In genomic region chr20:59006864-59007757, GRCh38 we compare ENCODE assay signal across 9 cellular contexts. TPM values are rescaled to one million over a fixed set of nuclear protein-coding genes. Genes with fewer than 3 reads are reported as not detected.
A peak's percentile ranks its signal among the peaks of the same experiment; 100 is the strongest.
DNase-seq lines count a peak whose midpoint lies in the region; ATAC-seq and TF ChIP-seq lines count a peak whose summit lies in the region.
"Had no signal": no experiment of that assay in that cellular context is flagged by ENCODE, and none has a peak within 500 bp of the region (broad histone marks: within the 10 kb centered on the region; RNA-seq: fewer than 3 reads in every experiment).

Gene CTSZ (minus strand): TSS chr20:59007254. CDS start chr20:59007128, 126 bp downstream.

- H3K4me3 Mint-ChIP-seq in Calu3 (ENCODE audit: low read depth, unreplicated experiment) (peak within 1 kb of the TSS; percentile 78), HFFc6 (peak within 1 kb of the TSS; percentile 87)

- H3K27me3 ChIP-seq in breast epithelium = no peaks in the 10 kb centered on the region

- H3K36me3 ChIP-seq in breast epithelium = no peaks in the 10 kb centered on the region

- TF ChIP-seq POLR2A in breast epithelium (IDR thresholded peaks at IDR 0.05) = no peak

- DNase-seq in Calu3 = peak; percentile 72
- no peak for DNase-seq in HFFc6
- DNase-seq in breast epithelium (ENCODE audit: low spot score in 2 of 2) = peak in 1 of 2 donors; percentile 67
- DNase-seq in iPS-NIHi11 (ENCODE audit: low spot score) = peak; percentile 96
- peak; percentile 48 for DNase-seq in stimulated activated CD4-positive, alpha-beta T cell treated with anti-CD3 and anti-CD28 coated beads, Interleukin-12 subunit alpha, Interleukin-12 subunit beta, amount 100 ng/mL, for 4 hours
- DNase-seq in SK-N-DZ (ENCODE audit: low spot score) = no peak

- CTCF ChIA-PET in Calu3 (lab: Charles Lee) = no interaction called here

- H3K9me3 Mint-ChIP-seq in Calu3 (ENCODE audit: low read depth, unreplicated experiment) = no peaks in the 10 kb centered on the region
- no peaks in the 10 kb centered on the region for H3K9me3 Mint-ChIP-seq in HFFc6

- peak within 1 kb of the TSS; percentile 30 for H3K27ac Mint-ChIP-seq in Calu3 (ENCODE audit: unreplicated experiment)
- H3K27ac Mint-ChIP-seq in HFFc6 = peak within 1 kb of the TSS; percentile 78

- H3K9me3 ChIP-seq in breast epithelium = no peaks in the 10 kb centered on the region

- peaks cover 19 to 28% of the 10 kb centered on the region in 2 donors for H3K4me1 ChIP-seq in breast epithelium

- peak within 1 kb of the TSS; percentile 81 to 86 (median 85) for H3K4me3 ChIP-seq in breast epithelium
- H3K4me3 ChIP-seq: SK-N-MC had no signal

- intact Hi-C loops in Calu3 (cut with micrococcal nuclease; ENCODE audit: unreplicated experiment) (no loop called here), breast epithelium (cut with DNase I; ENCODE audit: low total_unique reads) (no loop called here)
- intact Hi-C loops in T-helper 1 cell treated with Interleukin-12 subunit alpha and Interleukin-12 subunit beta and Interleukin-4 antibody, amounts not matched to agents 30 ng/mL and 1 ng/mL, for 36 hours (cut with micrococcal nuclease) = loop anchor here (1.0 to 10.0 kb wide), 2 partner anchors 25 to 702 kb away; partner anchors contain the start of genes ATP5F1E and RAB22A

- TF ChIP-seq CTCF in Calu3 (IDR thresholded peaks at IDR 0.05; ENCODE audit: unreplicated experiment) (no peak), HFFc6 (IDR thresholded peaks at IDR 0.05) (no peak), breast epithelium (IDR thresholded peaks at IDR 0.05) (no peak)

- ATAC-seq in SK-N-SH treated with all-trans-retinoic acid at 6 μM for 48 hours = no peak

- H3K27me3 Mint-ChIP-seq in Calu3 (ENCODE audit: unreplicated experiment) = no peaks in the 10 kb centered on the region
- no peaks in the 10 kb centered on the region; the same call in 1 of the 2 replicates for H3K27me3 Mint-ChIP-seq in HFFc6 (ENCODE audit: insufficient read depth)

- H3K4me1 Mint-ChIP-seq in Calu3 (ENCODE audit: low read depth, unreplicated experiment) (peaks cover 47% of the 10 kb centered on the region), HFFc6 (ENCODE audit: low read depth) (peaks cover 40% of the 10 kb centered on the region)

- BruUV-seq in Calu3 (replicated peaks; lab: Mats Ljungman, UMichigan) = no TSS peak

- peak within 1 kb of the TSS; percentile 93 for H3K27ac ChIP-seq in breast epithelium
- H3K27ac ChIP-seq: SK-N-MC had no signal

- H3K36me3 Mint-ChIP-seq in Calu3 (ENCODE audit: insufficient read depth, unreplicated experiment) (peaks cover 49% of the 10 kb centered on the region), HFFc6 (ENCODE audit: low read depth) (peaks cover 7% of the 10 kb centered on the region; the same call in 1 of the 2 replicates)

TF ChIP-seq in SK-N-SH treated with all-trans-retinoic acid at 6 μM for 48 hours, 23 proteins besides CTCF, POLR2A, EP300 and RAD21:
- TF ChIP-seq ZC3H10 (CRISPR knock-in tag; IDR thresholded peaks at IDR 0.05) (no peak), TCF4 (CRISPR knock-in tag; IDR thresholded peaks at IDR 0.05; ENCODE audit: borderline replicate concordance) (no peak), ESRRG (CRISPR knock-in tag; IDR thresholded peaks at IDR 0.05) (no peak), ZNF8 (CRISPR knock-in tag; IDR thresholded peaks at IDR 0.05) (no peak), GLIS3 (CRISPR knock-in tag; IDR thresholded peaks at IDR 0.05) (no peak), CSRNP3 (CRISPR knock-in tag; IDR thresholded peaks at IDR 0.05) (no peak), CSDC2 (CRISPR knock-in tag; IDR thresholded peaks at IDR 0.05) (no peak), ZFP30 (CRISPR knock-in tag; IDR thresholded peaks at IDR 0.05) (no peak), PPARA (CRISPR knock-in tag; IDR thresholded peaks at IDR 0.05; ENCODE audit: borderline replicate concordance) (no peak), SNAI2 (CRISPR knock-in tag; IDR thresholded peaks at IDR 0.05) (no peak), ZFP3 (CRISPR knock-in tag; IDR thresholded peaks at IDR 0.05) (no peak), ARNTL (CRISPR knock-in tag; IDR thresholded peaks at IDR 0.05; ENCODE audit: borderline replicate concordance, low read depth) (no peak), ZNF565 (CRISPR knock-in tag; conservative IDR thresholded peaks at IDR 0.05; ENCODE audit: low read depth) (no peak), OSR1 (CRISPR knock-in tag; IDR thresholded peaks at IDR 0.05) (no peak), ISL1 (CRISPR knock-in tag; IDR thresholded peaks at IDR 0.05) (no peak)
- TF ChIP-seq, protein P1, sequence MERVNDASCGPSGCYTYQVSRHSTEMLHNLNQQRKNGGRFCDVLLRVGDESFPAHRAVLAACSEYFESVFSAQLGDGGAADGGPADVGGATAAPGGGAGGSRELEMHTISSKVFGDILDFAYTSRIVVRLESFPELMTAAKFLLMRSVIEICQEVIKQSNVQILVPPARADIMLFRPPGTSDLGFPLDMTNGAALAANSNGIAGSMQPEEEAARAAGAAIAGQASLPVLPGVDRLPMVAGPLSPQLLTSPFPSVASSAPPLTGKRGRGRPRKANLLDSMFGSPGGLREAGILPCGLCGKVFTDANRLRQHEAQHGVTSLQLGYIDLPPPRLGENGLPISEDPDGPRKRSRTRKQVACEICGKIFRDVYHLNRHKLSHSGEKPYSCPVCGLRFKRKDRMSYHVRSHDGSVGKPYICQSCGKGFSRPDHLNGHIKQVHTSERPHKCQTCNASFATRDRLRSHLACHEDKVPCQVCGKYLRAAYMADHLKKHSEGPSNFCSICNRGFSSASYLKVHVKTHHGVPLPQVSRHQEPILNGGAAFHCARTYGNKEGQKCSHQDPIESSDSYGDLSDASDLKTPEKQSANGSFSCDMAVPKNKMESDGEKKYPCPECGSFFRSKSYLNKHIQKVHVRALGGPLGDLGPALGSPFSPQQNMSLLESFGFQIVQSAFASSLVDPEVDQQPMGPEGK (CRISPR knock-in tag; IDR thresholded peaks at IDR 0.05; ENCODE audit: borderline replicate concordance) = no peak

RNA-seq across cellular contexts. Expression of gene CTSZ, which starts in this region (rescaled TPM):
- total RNA-seq in Calu3 (2022) (158 and 183 TPM in 2 replicates), breast epithelium (100 to 1,000 TPM; 135 to 238 (median 181) TPM)
- total RNA-seq in HFFc6 (2021; fragmentation: NEBNext Ultra II Directional; extraction: Animal tissue kit (Norgen Biotek cat#: 25700)) = 100 to 1,000 TPM; 124 to 240 (median 136) TPM
- 49.0 and 50.7 TPM in 2 replicates for total RNA-seq in T-helper 1 cell treated with Interleukin-12 subunit alpha and Interleukin-12 subunit beta and Interleukin-4 antibody, amounts not matched to agents 30 ng/mL and 1 ng/mL, for 36 hours
- polyA plus RNA-seq in SK-N-DZ (2014; cell fraction: cytosol; rRNA removed) = not detected in 2 replicates
- polyA plus RNA-seq in SK-N-DZ (2014; cell fraction: nucleus; rRNA removed) = not detected in 2 replicates

Comparison
In these comparisons a context has a peak if more than half of its experiments do, and no peak if none do; other contexts are left out.
1. DNase-seq: peak in Calu3 (single experiment), iPS-NIHi11 (single experiment) and stimulated activated CD4-positive, alpha-beta T cell treated with anti-CD3 and anti-CD28 coated beads, Interleukin-12 subunit alpha, Interleukin-12 subunit beta, amount 100 ng/mL, for 4 hours (single experiment); none in HFFc6 (single experiment) and SK-N-DZ (single experiment).